16 cellular contexts compared by ENCODE assay signal in the genomic region with DNA sequence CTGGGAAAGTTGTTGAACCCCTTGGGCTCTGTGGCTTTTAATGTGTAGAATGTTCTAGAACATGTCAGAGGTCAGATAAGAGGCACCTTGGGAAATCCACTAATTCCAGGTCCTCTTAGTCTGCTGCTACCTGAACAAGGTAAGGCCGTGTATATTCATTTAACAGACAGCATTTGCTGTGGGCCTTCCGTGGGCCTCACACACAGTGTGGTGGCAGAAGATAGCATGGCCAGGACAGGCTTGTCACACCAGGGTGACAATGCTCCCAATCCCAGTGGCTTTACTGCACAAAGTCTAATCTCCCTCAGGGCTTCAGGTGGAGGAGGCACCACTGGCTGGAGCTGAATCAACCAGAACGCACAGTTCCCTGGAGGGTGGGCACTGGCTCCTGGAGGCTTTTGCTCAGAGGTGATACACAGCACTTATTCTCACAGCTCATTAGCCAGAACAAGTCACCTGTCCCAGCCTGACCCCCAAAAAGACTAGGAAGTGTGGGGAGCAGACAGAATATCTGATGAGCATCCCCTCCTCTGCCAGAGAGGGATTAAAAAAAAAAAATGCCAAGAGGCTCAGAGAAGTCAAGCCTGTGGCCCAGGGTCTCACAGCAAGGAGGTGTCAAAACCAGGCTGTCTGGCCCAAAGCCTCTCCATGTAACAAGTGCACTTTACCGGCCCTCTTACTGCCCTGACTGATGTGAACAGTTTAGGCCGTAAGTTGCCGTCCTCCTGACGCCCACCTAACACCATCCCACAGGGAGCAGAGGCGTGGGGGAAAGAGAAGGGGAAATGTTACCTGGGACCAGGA.
"Had no signal": no experiment of that assay in that cellular context is flagged by ENCODE, and none has a peak within 500 bp of the region (broad histone marks: within the 10 kb centered on the region; RNA-seq: fewer than 3 reads in every experiment).

No MANE protein-coding gene starts in this region.

- H3K4me3 Mint-ChIP-seq: naive thymus-derived CD4-positive, alpha-beta T cell had no signal

- H3K4me3 ChIP-seq: coronary artery, left ventricle myocardium inferior, sigmoid colon, skin epidermis, stomach, thoracic aorta had no signal

- H3K36me3 Mint-ChIP-seq: naive thymus-derived CD4-positive, alpha-beta T cell had no signal

- H3K4me1 ChIP-seq: left ventricle myocardium inferior had no signal

- H3K27ac ChIP-seq: coronary artery, left ventricle myocardium inferior, neutrophil, sigmoid colon, skin epidermis, stomach, thoracic aorta had no signal

- H3K4me1 Mint-ChIP-seq: naive thymus-derived CD4-positive, alpha-beta T cell had no signal

- H3K9me3 ChIP-seq: left ventricle myocardium inferior, neutrophil, sigmoid colon, stomach, thoracic aorta had no signal

- ATAC-seq: left cardiac atrium; naive thymus-derived CD4-positive, alpha-beta T cell had no signal

- DNase-seq: effector CD4-positive, alpha-beta T cell; left cardiac atrium; left ventricle myocardium inferior; mesendoderm; naive thymus-derived CD4-positive, alpha-beta T cell; sigmoid colon; stimulated activated CD4-positive, alpha-beta T cell treated with anti-CD3 and anti-CD28 coated beads, Interleukin-2, amount 100 ng/mL, for 24 hours; stimulated activated CD4-positive, alpha-beta T cell treated with anti-CD3 and anti-CD28 coated beads, Interleukin-4, amount 100 ng/mL, for 4 hours; stimulated activated naive CD4-positive, alpha-beta T cell; substantia nigra; trophoblast cell had no signal

- H3K27ac Mint-ChIP-seq: naive thymus-derived CD4-positive, alpha-beta T cell had no signal

- H3K36me3 ChIP-seq: left ventricle myocardium inferior, neutrophil, sigmoid colon, stomach, thoracic aorta had no signal
